8 cellular contexts compared by ENCODE assay signal in the genomic region with DNA sequence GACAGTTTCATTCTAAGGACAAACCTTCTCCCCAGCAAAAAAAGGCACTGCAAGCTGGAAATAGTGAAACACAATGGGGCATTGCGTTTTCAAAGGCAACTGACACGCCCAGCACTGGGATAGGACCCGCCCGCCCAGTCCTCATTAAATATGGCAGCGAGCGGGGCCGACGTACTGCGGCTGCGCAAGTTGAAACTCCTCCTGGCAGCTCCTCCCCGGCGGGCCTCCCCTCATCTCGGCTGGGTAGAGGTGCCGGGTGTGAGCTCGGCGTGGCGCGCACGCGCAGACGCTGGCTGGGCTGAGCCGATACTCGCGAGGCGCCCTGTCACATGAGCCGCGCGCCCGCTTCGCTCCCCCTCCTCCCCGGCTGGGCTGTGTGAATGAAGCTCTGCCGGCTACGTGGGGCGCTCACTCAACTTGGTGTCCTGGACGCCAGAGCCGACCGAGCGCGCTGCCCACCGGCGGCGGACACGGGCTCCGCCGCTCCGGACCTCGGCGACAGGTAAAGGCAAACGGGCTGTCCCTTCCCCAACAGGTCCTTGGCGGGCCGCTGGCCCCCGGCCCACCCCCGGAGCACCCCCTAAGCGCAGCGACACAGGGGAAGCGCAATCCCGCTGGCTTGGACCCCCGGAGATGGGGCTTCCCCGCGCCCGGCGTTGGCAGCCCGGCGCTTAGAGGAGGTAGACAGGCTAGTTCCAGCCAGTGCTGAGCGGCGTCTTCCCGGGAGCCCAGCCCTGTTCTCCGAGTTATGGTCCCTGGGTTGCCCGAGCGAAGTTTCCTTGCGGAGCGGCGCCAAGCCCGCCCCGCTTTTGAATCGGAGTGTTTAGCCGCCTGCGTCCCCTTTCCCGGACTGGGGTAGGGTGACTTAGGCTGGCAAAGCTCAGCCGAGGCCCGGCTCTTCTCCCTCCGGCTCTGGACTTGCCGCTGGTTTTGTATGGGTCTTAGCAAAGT. TPM values are rescaled to one million over a fixed set of nuclear protein-coding genes. Genes with fewer than 3 reads are reported as not detected.
A peak's percentile ranks its signal among the peaks of the same experiment; 100 is the strongest.
DNase-seq lines count a peak whose midpoint lies in the region; ATAC-seq and FAIRE-seq lines count a peak whose summit lies in the region.

TSS of gene CLCN5 (plus strand) at position 306 of the 951 bp plus-strand sequence. CDS start 2,703 bp downstream, outside the sequence.

- H3K4me1 Mint-ChIP-seq in activated CD4-positive, alpha-beta T cell treated with anti-CD3 and anti-CD28 coated beads for 36 hours = peaks cover 14% of the 10 kb centered on the region

- no peaks in the 10 kb centered on the region for H3K9me3 Mint-ChIP-seq in activated CD4-positive, alpha-beta T cell treated with anti-CD3 and anti-CD28 coated beads for 36 hours (ENCODE audit: low read depth)

- CTCF ChIA-PET in activated CD4-positive, alpha-beta T cell treated with anti-CD3 and anti-CD28 coated beads for 36 hours (lab: Charles Lee) = interaction anchor here (0.8 to 2.0 kb wide), 4 partner anchors 14 to 161 kb away, joined by 3 to 7 read pairs (median 4); partner anchors contain the start of gene USP27X

- H3K27me3 Mint-ChIP-seq in activated CD4-positive, alpha-beta T cell treated with anti-CD3 and anti-CD28 coated beads for 36 hours = no peaks in the 10 kb centered on the region

- POLR2A ChIA-PET in activated CD4-positive, alpha-beta T cell treated with anti-CD3 and anti-CD28 coated beads for 36 hours (lab: Charles Lee) = no interaction called here

- intact Hi-C loops in activated CD4-positive, alpha-beta T cell treated with anti-CD3 and anti-CD28 coated beads for 36 hours (cut with DNase I, micrococcal nuclease) = loop anchor here (1.0 to 5.0 kb wide), 4 partner anchors 43 to 1575 kb away; partner anchors contain the start of genes CCNB3 (in 2 of the 2), USP27X (in 2 of the 2) and NUDT11 (in 1 of the 2)

- peaks cover 4% of the 10 kb centered on the region for H3K36me3 Mint-ChIP-seq in activated CD4-positive, alpha-beta T cell treated with anti-CD3 and anti-CD28 coated beads for 36 hours (ENCODE audit: low read depth)

- DNase-seq in Ammon's horn (ENCODE audit: low spot score) = peak; percentile 93
- DNase-seq in GM19238 (ENCODE audit: insufficient read length, low spot score) = peak; percentile 74
- DNase-seq in NCI-H510A (lab: John Stamatoyannopoulos, UW) = peak; percentile 84
- peak; percentile 96 for DNase-seq in activated CD4-positive, alpha-beta T cell treated with anti-CD3 and anti-CD28 coated beads for 36 hours
- peak; percentile 72 for DNase-seq in kidney glomerular epithelial cell (lab: John Stamatoyannopoulos, UW)
- peak; percentile 78 to 88 for DNase-seq in stimulated activated CD4-positive, alpha-beta T cell treated with anti-CD3 and anti-CD28 coated beads, Interleukin-1b, Interleukin-23, amount 100 ng/mL, for 1 hour (ENCODE audit: low read depth in 2 of 2)

- peak within 1 kb of the TSS; percentile 71 for H3K4me3 Mint-ChIP-seq in activated CD4-positive, alpha-beta T cell treated with anti-CD3 and anti-CD28 coated beads for 36 hours

- H3K27ac Mint-ChIP-seq in activated CD4-positive, alpha-beta T cell treated with anti-CD3 and anti-CD28 coated beads for 36 hours = peak within 1 kb of the TSS; percentile 82

- peak; percentile 72 for FAIRE-seq in colon (lab: Jason Lieb, UNC)

- ATAC-seq in HG03439 (IDR thresholded peaks at IDR 0.05; ENCODE audit: unreplicated experiment) = peak; percentile 96
- peak; percentile 96 for ATAC-seq in activated CD4-positive, alpha-beta T cell treated with anti-CD3 and anti-CD28 coated beads for 36 hours

RNA-seq across cellular contexts. Expression of gene CLCN5, which starts in this region (rescaled TPM):
- total RNA-seq in activated CD4-positive, alpha-beta T cell treated with anti-CD3 and anti-CD28 coated beads for 36 hours = 1 to 10 TPM; 2.6 to 3.2 TPM

Comparison
In these comparisons a context has a peak if more than half of its experiments do, and no peak if none do; other contexts are left out.
1. Peak in every context shown above with its lines: DNase-seq and ATAC-seq.